8 cellular contexts compared by ENCODE assay signal in genomic region chr9:94805585-94805984, GRCh38.
A peak's percentile ranks its signal among the peaks of the same experiment; 100 is the strongest.
DNase-seq lines count a peak whose midpoint lies in the region; ATAC-seq and TF ChIP-seq lines count a peak whose summit lies in the region.
"Had no signal": no experiment of that assay in that cellular context is flagged by ENCODE, and none has a peak within 500 bp of the region (broad histone marks: within the 10 kb centered on the region; RNA-seq: fewer than 3 reads in every experiment).

No MANE protein-coding gene starts in this region.

- DNase-seq in Karpas-422: no peak
- DNase-seq in SW480 (ENCODE audit: low spot score): peak; percentile 79
- DNase-seq in hepatocyte (ENCODE audit: low spot score): peak; percentile 66
- peak; percentile 53 for DNase-seq in transverse colon
- DNase-seq: activated naive CD8-positive, alpha-beta T cell treated with anti-CD3 and anti-CD28 coated beads, Interleukin-2, amount 10 ng/mL, durations not matched to agents 7 days and 5 days had no signal

- no peak for ATAC-seq in HG03175 (IDR thresholded peaks at IDR 0.05; ENCODE audit: unreplicated experiment)
- ATAC-seq in HG02884 (IDR thresholded peaks at IDR 0.05; ENCODE audit: unreplicated experiment): no peak
- no peak for ATAC-seq in HG02970 (IDR thresholded peaks at IDR 0.05; ENCODE audit: low FRiP score, unreplicated experiment)

- in situ Hi-C loops in transverse colon (cut with MboI; ENCODE audit: low pct_ligation_motif_present in 1 of 4, low pct_unique_long_range_greater_than_20kb in 1 of 4, low sequenced_read_pairs in 3 of 4): no loop called here

- intact Hi-C loops in transverse colon (cut with DNase I; ENCODE audit: low total_unique reads): no loop called here

- H3K4me3 ChIP-seq in Karpas-422 (ENCODE audit: low read length): no peak overlapping the region
- H3K4me3 ChIP-seq in hepatocyte: no peak overlapping the region
- no peak overlapping the region for H3K4me3 ChIP-seq in transverse colon

- peak; percentile 36 for TF ChIP-seq EP300 in transverse colon (IDR thresholded peaks at IDR 0.05; ENCODE audit: low read depth)

- 19% methylated on average over 3 of the region's 3 CpGs for WGBS in hepatocyte (ENCODE audit: low lambda C conversion rate, missing lambda C conversion rate)
- WGBS in transverse colon (ENCODE audit: low coverage in 1 of 2), 2 donors: 4 to 20% methylated on average over 3 of the region's 3 CpGs

- H4K20me1 ChIP-seq in Karpas-422 (ENCODE audit: insufficient read depth, low read depth, low read length): no peaks in the 10 kb centered on the region
- H4K20me1 ChIP-seq in hepatocyte (ENCODE audit: insufficient read depth, poor library complexity, severe bottlenecking): no peaks in the 10 kb centered on the region

- H3K79me2 ChIP-seq in Karpas-422 (ENCODE audit: low read length) (peaks cover 18% of the 10 kb centered on the region), hepatocyte (peaks cover 17% of the 10 kb centered on the region)

- H3K4me2 ChIP-seq in Karpas-422 (ENCODE audit: low read depth, low read length, poor library complexity, severe bottlenecking): no peak overlapping the region
- peak overlapping the region; percentile 36 for H3K4me2 ChIP-seq in hepatocyte

- no peaks in the 10 kb centered on the region for H3K9me2 ChIP-seq in Karpas-422 (replicated peaks; ENCODE audit: insufficient read depth, low read length)
- H3K9me2 ChIP-seq in hepatocyte (replicated peaks; ENCODE audit: insufficient read depth): no peaks in the 10 kb centered on the region

- TF ChIP-seq POLR2A in transverse colon (IDR thresholded peaks at IDR 0.05): no peak

- peak overlapping the region; percentile 38; the same call in 1 of the 2 replicates for H3K27ac ChIP-seq in Karpas-422 (ENCODE audit: low read length)
- H3K27ac ChIP-seq in hepatocyte: peak overlapping the region; percentile 85
- peak overlapping the region; percentile 60 to 80 (median 74) for H3K27ac ChIP-seq in transverse colon

- TF ChIP-seq CTCF in hepatocyte (IDR thresholded peaks at IDR 0.05; ENCODE audit: poor library complexity) (no peak), transverse colon (IDR thresholded peaks at IDR 0.05) (no peak)

- H3K36me3 ChIP-seq in Karpas-422 (ENCODE audit: insufficient read depth, low read length) (peaks cover 5% of the 10 kb centered on the region; the same call in 1 of the 2 replicates), hepatocyte (replicated peaks; ENCODE audit: insufficient read depth, low read depth) (no peaks in the 10 kb centered on the region), transverse colon (no peaks in the 10 kb centered on the region)

- no peak overlapping the region for H3K9ac ChIP-seq in Karpas-422 (ENCODE audit: low read length)

- no peaks in the 10 kb centered on the region for H3K27me3 ChIP-seq in Karpas-422 (ENCODE audit: low read length)
- no peaks in the 10 kb centered on the region for H3K27me3 ChIP-seq in hepatocyte
- no peaks in the 10 kb centered on the region for H3K27me3 ChIP-seq in transverse colon

- no peak overlapping the region for H2AFZ ChIP-seq in Karpas-422 (ENCODE audit: low read length)
- no peak overlapping the region for H2AFZ ChIP-seq in hepatocyte

- peaks cover 36% of the 10 kb centered on the region for H3K4me1 ChIP-seq in Karpas-422 (ENCODE audit: low read length)
- H3K4me1 ChIP-seq in hepatocyte (ENCODE audit: insufficient read depth): peaks cover 41% of the 10 kb centered on the region
- H3K4me1 ChIP-seq in transverse colon: peaks cover 12 to 31% (median 16%) of the 10 kb centered on the region in 4 donors

- no peaks in the 10 kb centered on the region for H3K9me3 ChIP-seq in Karpas-422 (ENCODE audit: low read length)
- H3K9me3 ChIP-seq in hepatocyte (ENCODE audit: low read depth): no peaks in the 10 kb centered on the region
- H3K9me3 ChIP-seq in transverse colon: no peaks in the 10 kb centered on the region
